In genomic region chr1:91609571-91609970, GRCh38 we compare ENCODE assay signal across 13 cellular contexts.
DNase-seq lines count a peak whose midpoint lies in the region; ATAC-seq, FAIRE-seq and TF ChIP-seq lines count a peak whose summit lies in the region.
"Had no signal": no experiment of that assay in that cellular context is flagged by ENCODE, and none has a peak within 500 bp of the region (broad histone marks: within the 10 kb centered on the region; RNA-seq: fewer than 3 reads in every experiment).

No MANE protein-coding gene starts in this region.

- TF ChIP-seq POLR2A in gastrocnemius medialis (IDR thresholded peaks at IDR 0.05): no peak

- in situ Hi-C loops in gastrocnemius medialis (cut with MboI; ENCODE audit: low sequenced_read_pairs in 4 of 4): no loop called here

- H3K27ac ChIP-seq in gastrocnemius medialis: no peak overlapping the region
- H3K27ac ChIP-seq: SJCRH30, VCaP had no signal

- intact Hi-C loops in gastrocnemius medialis (cut with DNase I; ENCODE audit: low total_unique reads): no loop called here

- peak; percentile 77 for DNase-seq in GM03348 (ENCODE audit: low spot score)
- DNase-seq in RCC 7860 (ENCODE audit: low spot score): peak; percentile 72
- DNase-seq in fibroblast of peridontal ligament (ENCODE audit: extremely low read depth): peak; percentile 41
- peak in 1 of 2 donors; percentile 20 for DNase-seq in gastrocnemius medialis
- no peak for DNase-seq in DMS153 (lab: John Stamatoyannopoulos, UW)
- DNase-seq in stimulated activated CD4-positive, alpha-beta T cell treated with anti-CD3 and anti-CD28 coated beads, Interleukin-4, amount 100 ng/mL, for 24 hours: no peak
- DNase-seq: activated CD8-positive, alpha-beta memory T cell treated with anti-CD3 and anti-CD28 coated beads, Interleukin-2, amount 10 ng/mL, durations not matched to agents 7 days and 5 days; NCI-H1436 treated with DMSO at 0.1 percent for 48 hours; SJCRH30 had no signal

- TF ChIP-seq CTCF in gastrocnemius medialis (IDR thresholded peaks at IDR 0.05 in 4 of 5, conservative IDR thresholded peaks at IDR 0.05 in 1 of 5): no peak

- H3K36me3 ChIP-seq in gastrocnemius medialis: no peaks in the 10 kb centered on the region
- H3K36me3 ChIP-seq: SJCRH30 had no signal

- H3K27me3 ChIP-seq in gastrocnemius medialis: no peaks in the 10 kb centered on the region
- H3K27me3 ChIP-seq: SJCRH30 had no signal

- ATAC-seq in gastrocnemius medialis (peak; percentile 44 to 64), HG03342 (IDR thresholded peaks at IDR 0.05; ENCODE audit: unreplicated experiment) (no peak), GM19455 (IDR thresholded peaks at IDR 0.05; ENCODE audit: unreplicated experiment) (no peak)
- ATAC-seq: activated CD8-positive, alpha-beta memory T cell treated with anti-CD3 and anti-CD28 coated beads, Interleukin-2, amount 10 ng/mL, durations not matched to agents 7 days and 5 days; left lobe of liver had no signal

- H3K4me1 ChIP-seq in gastrocnemius medialis: no peaks in the 10 kb centered on the region
- H3K4me1 ChIP-seq: SJCRH30 had no signal

- no peaks in the 10 kb centered on the region for H3K9me3 ChIP-seq in gastrocnemius medialis
- H3K9me3 ChIP-seq: SJCRH30 had no signal

- no peak overlapping the region for H3K4me3 ChIP-seq in gastrocnemius medialis
- H3K4me3 ChIP-seq: SJCRH30 had no signal

- peak; percentile 61 for FAIRE-seq in RCC 7860 (lab: Jason Lieb, UNC)

Comparison
In these comparisons a context has a peak if more than half of its experiments do, and no peak if none do; other contexts are left out.
1. DNase-seq: peak in GM03348 (single experiment), RCC 7860 (single experiment) and fibroblast of peridontal ligament (single experiment); none in DMS153 (single experiment) and stimulated activated CD4-positive, alpha-beta T cell treated with anti-CD3 and anti-CD28 coated beads, Interleukin-4, amount 100 ng/mL, for 24 hours (single experiment).
2. ATAC-seq: peak in gastrocnemius medialis (2 of 2); none in HG03342 (single experiment) and GM19455 (single experiment).